8 cellular contexts compared by ENCODE assay signal in genomic region chr3:104521606-104522336, GRCh38.
DNase-seq lines count a peak whose midpoint lies in the region; ATAC-seq, FAIRE-seq and TF ChIP-seq lines count a peak whose summit lies in the region.

No MANE protein-coding gene starts in this region.

- H3K9me3 ChIP-seq in BE2C (peaks cover 3% of the 10 kb centered on the region; the same call in 1 of the 2 replicates), Peyer's patch (no peaks in the 10 kb centered on the region)

- TF ChIP-seq POLR2A in Peyer's patch (IDR thresholded peaks at IDR 0.05) (no peak), H54 (IDR thresholded peaks at IDR 0.05; ENCODE audit: low read depth, low read length) (no peak)

- no peaks in the 10 kb centered on the region for H3K36me3 ChIP-seq in BE2C
- H3K36me3 ChIP-seq in Peyer's patch = no peaks in the 10 kb centered on the region

- H3K27me3 ChIP-seq in BE2C (no peaks in the 10 kb centered on the region), Peyer's patch (no peaks in the 10 kb centered on the region)

- H3K4me1 ChIP-seq in BE2C (peaks cover 2% of the 10 kb centered on the region; the same call in 1 of the 2 replicates), Peyer's patch (peaks cover 0 to 5% (median 0%) of the 10 kb centered on the region in 4 donors)

- DNase-seq in BE2C = peak; percentile 38
- peak in 2 of 3 donors; percentile 65 to 84 for DNase-seq in Peyer's patch
- DNase-seq in T1000 (lab: John Stamatoyannopoulos, UW) = no peak
- DNase-seq in NCI-H1092 treated with DMSO at 0.1 percent for 48 hours (lab: John Stamatoyannopoulos, UW) = no peak
- DNase-seq in SW 1271 (lab: John Stamatoyannopoulos, UW) = no peak
- DNase-seq in H54 (ENCODE audit: insufficient read length, low spot score) = no peak

- TF ChIP-seq CTCF in BE2C (IDR thresholded peaks at IDR 0.05; ENCODE audit: low read depth, low read length) (no peak), Peyer's patch (IDR thresholded peaks at IDR 0.05) (no peak)

- no peak overlapping the region for H3K4me3 ChIP-seq in BE2C (ENCODE audit: low read depth, low read length)
- H3K4me3 ChIP-seq in Peyer's patch = no peak overlapping the region

- peak overlapping the region in 2 of 4 donors; percentile 73 to 76 for H3K27ac ChIP-seq in Peyer's patch

- peak; percentile 57 for ATAC-seq in GM19452 (IDR thresholded peaks at IDR 0.05; ENCODE audit: unreplicated experiment)
- peak; percentile 45 for ATAC-seq in HG03064 (IDR thresholded peaks at IDR 0.05; ENCODE audit: low read depth, unreplicated experiment)

- FAIRE-seq in H54 (lab: Jason Lieb, UNC) = no peak

Comparison
In these comparisons a context has a peak if more than half of its experiments do, and no peak if none do; other contexts are left out.
1. DNase-seq: peak in BE2C (single experiment) and Peyer's patch (2 of 3); none in T1000 (single experiment), NCI-H1092 treated with DMSO at 0.1 percent for 48 hours (single experiment), SW 1271 (0 of 2) and H54 (single experiment).